In genomic region chr1:1890506-1891348, GRCh38 we compare ENCODE assay signal across 8 cellular contexts. TPM values are rescaled to one million over a fixed set of nuclear protein-coding genes. Genes with fewer than 3 reads are reported as not detected.
A peak's percentile ranks its signal among the peaks of the same experiment; 100 is the strongest.
DNase-seq lines count a peak whose midpoint lies in the region; ATAC-seq and TF ChIP-seq lines count a peak whose summit lies in the region.

Gene GNB1 (minus strand): TSS chr1:1891087. CDS start chr1:1825453, 65,634 bp downstream.

- peak within 1 kb of the TSS; percentile 88 for H3K4me3 ChIP-seq in HEK293 (ENCODE audit: low read depth, low read length)
- H3K4me3 ChIP-seq in parathyroid adenoma (ENCODE audit: low read depth, low read length) = peak within 1 kb of the TSS; percentile 70
- peak within 1 kb of the TSS; percentile 75 to 86 (median 79) for H3K4me3 ChIP-seq in thyroid gland (replicated peaks in 1 of 3)

- peaks cover 21% of the 10 kb centered on the region for H3K79me2 ChIP-seq in parathyroid adenoma

- WGBS in thyroid gland, 2 donors = no CpG with 5 or more reads among the region's 137 CpGs

- H3K4me1 ChIP-seq in HEK293 (ENCODE audit: control insufficient read depth, insufficient read depth, low read length) (peaks cover 8% of the 10 kb centered on the region), parathyroid adenoma (peaks cover 3% of the 10 kb centered on the region), thyroid gland (peaks cover 49 to 65% of the 10 kb centered on the region in 2 donors)

- H3K36me3 ChIP-seq in HEK293 (ENCODE audit: control insufficient read depth in 2 of 2, insufficient read depth in 1 of 2, low read length in 2 of 2) = no peaks in the 10 kb centered on the region; a peak in 1 of 3 replicates
- no peaks in the 10 kb centered on the region for H3K36me3 ChIP-seq in parathyroid adenoma (ENCODE audit: control insufficient read depth, insufficient read depth, low read length)
- no peaks in the 10 kb centered on the region for H3K36me3 ChIP-seq in thyroid gland

- TF ChIP-seq CTCF in HEK293 (tag by site-specific recombination; IDR thresholded peaks at IDR 0.05) (no peak), parathyroid adenoma (IDR thresholded peaks at IDR 0.05) (no peak), thyroid gland (IDR thresholded peaks at IDR 0.05) (no peak)

- peak; percentile 23 to 88 for TF ChIP-seq POLR2A in thyroid gland (IDR thresholded peaks at IDR 0.05)

- H3K27me3 ChIP-seq in parathyroid adenoma (ENCODE audit: control insufficient read depth, insufficient read depth, low read length) (no peaks in the 10 kb centered on the region), thyroid gland (no peaks in the 10 kb centered on the region)

- peak within 1 kb of the TSS; percentile 91 for H3K4me2 ChIP-seq in parathyroid adenoma (ENCODE audit: low read length)

- peak within 1 kb of the TSS; percentile 96 for H3K27ac ChIP-seq in HEK293 (ENCODE audit: extremely low read depth, low read depth, low read length)
- H3K27ac ChIP-seq in parathyroid adenoma = peak within 1 kb of the TSS; percentile 54
- peak within 1 kb of the TSS; percentile 88 to 94 (median 90) for H3K27ac ChIP-seq in thyroid gland

- peak; percentile 78 for DNase-seq in GM04504 (ENCODE audit: low read depth)
- DNase-seq in NAMALWA (ENCODE audit: low spot score) = peak; percentile 93
- DNase-seq in SW480 (ENCODE audit: low spot score) = peak; percentile 78
- DNase-seq in activated naive CD8-positive, alpha-beta T cell treated with anti-CD3 and anti-CD28 coated beads, Interleukin-2, amount 50 U/mL, for 16 hours (ENCODE audit: low read depth, low spot score) = peak; percentile 64
- DNase-seq in Right ventricle myocardium superior = peak; percentile 94
- DNase-seq in thyroid gland = peak; percentile 85 to 86

- ATAC-seq in Right ventricle myocardium superior (ENCODE audit: poor library complexity) = peak; percentile 91

- CTCF ChIA-PET in HEK293 (lab: Yijun Ruan, JAX) = interaction anchor here (0.6 to 1.5 kb wide), 2 partner anchors 15 to 45 kb away, joined by 4 to 5 read pairs; no protein-coding TSS in a partner anchor

- peak within 1 kb of the TSS; percentile 79 for H2AFZ ChIP-seq in parathyroid adenoma

- POLR2A ChIA-PET in HEK293 (lab: Yijun Ruan, JAX) = interaction anchor here (1.0 to 1.3 kb wide), 2 partner anchors 19 to 32 kb away, joined by 4 read pairs; no protein-coding TSS in a partner anchor

- intact Hi-C loops in Right ventricle myocardium superior (cut with DNase I) (no loop called here), thyroid gland (cut with DNase I) (loop anchor here (5.0 kb wide), 1 partner anchor 113 kb away; the partner anchor contains the start of gene NADK)

- no peak within 1 kb of the TSS for H3K9ac ChIP-seq in parathyroid adenoma

- no peaks in the 10 kb centered on the region for H3K9me3 ChIP-seq in HEK293 (ENCODE audit: control insufficient read depth, insufficient read depth, low read depth, low read length)
- H3K9me3 ChIP-seq in parathyroid adenoma (ENCODE audit: control insufficient read depth, low read length) = no peaks in the 10 kb centered on the region
- no peaks in the 10 kb centered on the region for H3K9me3 ChIP-seq in thyroid gland

TF ChIP-seq in HEK293, 187 proteins besides CTCF, POLR2A, EP300 and RAD21 (continues in another document):
- no peak for TF ChIP-seq ZIC2 (tag by site-specific recombination; IDR thresholded peaks at IDR 0.05)
- TF ChIP-seq ZNF223 (tag by site-specific recombination; IDR thresholded peaks at IDR 0.05) = no peak
- no peak for TF ChIP-seq ZBTB20 (tag by site-specific recombination; IDR thresholded peaks at IDR 0.05)
- no peak for TF ChIP-seq ZNF121 (tag by site-specific recombination; IDR thresholded peaks at IDR 0.05)
- TF ChIP-seq ZNF398 (tag by site-specific recombination; IDR thresholded peaks at IDR 0.05) = no peak
- no peak for TF ChIP-seq ZNF776 (tag by site-specific recombination; IDR thresholded peaks at IDR 0.05; ENCODE audit: borderline replicate concordance)
- TF ChIP-seq, protein P1, sequence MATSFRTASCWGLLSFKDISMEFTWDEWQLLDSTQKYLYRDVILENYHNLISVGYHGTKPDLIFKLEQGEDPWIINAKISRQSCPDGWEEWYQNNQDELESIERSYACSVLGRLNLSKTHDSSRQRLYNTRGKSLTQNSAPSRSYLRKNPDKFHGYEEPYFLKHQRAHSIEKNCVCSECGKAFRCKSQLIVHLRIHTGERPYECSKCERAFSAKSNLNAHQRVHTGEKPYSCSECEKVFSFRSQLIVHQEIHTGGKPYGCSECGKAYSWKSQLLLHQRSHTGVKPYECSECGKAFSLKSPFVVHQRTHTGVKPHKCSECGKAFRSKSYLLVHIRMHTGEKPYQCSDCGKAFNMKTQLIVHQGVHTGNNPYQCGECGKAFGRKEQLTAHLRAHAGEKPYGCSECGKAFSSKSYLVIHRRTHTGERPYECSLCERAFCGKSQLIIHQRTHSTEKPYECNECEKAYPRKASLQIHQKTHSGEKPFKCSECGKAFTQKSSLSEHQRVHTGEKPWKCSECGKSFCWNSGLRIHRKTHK (tag by site-specific recombination; IDR thresholded peaks at IDR 0.05) = no peak
- TF ChIP-seq, protein P2, sequence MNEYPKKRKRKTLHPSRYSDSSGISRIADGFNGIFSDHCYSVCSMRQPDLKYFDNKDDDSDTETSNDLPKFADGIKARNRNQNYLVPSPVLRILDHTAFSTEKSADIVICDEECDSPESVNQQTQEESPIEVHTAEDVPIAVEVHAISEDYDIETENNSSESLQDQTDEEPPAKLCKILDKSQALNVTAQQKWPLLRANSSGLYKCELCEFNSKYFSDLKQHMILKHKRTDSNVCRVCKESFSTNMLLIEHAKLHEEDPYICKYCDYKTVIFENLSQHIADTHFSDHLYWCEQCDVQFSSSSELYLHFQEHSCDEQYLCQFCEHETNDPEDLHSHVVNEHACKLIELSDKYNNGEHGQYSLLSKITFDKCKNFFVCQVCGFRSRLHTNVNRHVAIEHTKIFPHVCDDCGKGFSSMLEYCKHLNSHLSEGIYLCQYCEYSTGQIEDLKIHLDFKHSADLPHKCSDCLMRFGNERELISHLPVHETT (tag by site-specific recombination; IDR thresholded peaks at IDR 0.05) = no peak
- TF ChIP-seq ZBTB44 (tag by site-specific recombination; IDR thresholded peaks at IDR 0.05) = peak; percentile 41; the same call in 1 of the 2 replicates
- no peak for TF ChIP-seq ZNF580 (tag by site-specific recombination; IDR thresholded peaks at IDR 0.05)
- TF ChIP-seq ZNF626 (tag by site-specific recombination; IDR thresholded peaks at IDR 0.05) = no peak
- no peak for TF ChIP-seq ZNF146 (tag by site-specific recombination; IDR thresholded peaks at IDR 0.05)
- TF ChIP-seq MZF1 (tag by site-specific recombination; IDR thresholded peaks at IDR 0.05; ENCODE audit: borderline replicate concordance) = no peak
- TF ChIP-seq ZNF266 (tag by site-specific recombination; IDR thresholded peaks at IDR 0.05; ENCODE audit: low read depth) = no peak
- TF ChIP-seq ZXDB (tag by site-specific recombination; IDR thresholded peaks at IDR 0.05) = peak; percentile 23
- no peak for TF ChIP-seq ZBTB48 (tag by site-specific recombination; IDR thresholded peaks at IDR 0.05)
- TF ChIP-seq ZNF433 (tag by site-specific recombination; IDR thresholded peaks at IDR 0.05; ENCODE audit: low read depth) = no peak

RNA-seq across cellular contexts. Expression of gene GNB1, which starts in this region (rescaled TPM):
- 154 TPM for total RNA-seq in Right ventricle myocardium superior
- 100 to 1,000 TPM; 154 to 200 (median 174) TPM for total RNA-seq in thyroid gland

Comparison
In these comparisons a context has a peak if more than half of its experiments do, and no peak if none do; other contexts are left out.
1. Peak in every context shown above with its lines: DNase-seq, ATAC-seq, H3K4me3 ChIP-seq and H3K27ac ChIP-seq.